Comparison of ENCODE assay signal across 19 cellular contexts in the genomic region with DNA sequence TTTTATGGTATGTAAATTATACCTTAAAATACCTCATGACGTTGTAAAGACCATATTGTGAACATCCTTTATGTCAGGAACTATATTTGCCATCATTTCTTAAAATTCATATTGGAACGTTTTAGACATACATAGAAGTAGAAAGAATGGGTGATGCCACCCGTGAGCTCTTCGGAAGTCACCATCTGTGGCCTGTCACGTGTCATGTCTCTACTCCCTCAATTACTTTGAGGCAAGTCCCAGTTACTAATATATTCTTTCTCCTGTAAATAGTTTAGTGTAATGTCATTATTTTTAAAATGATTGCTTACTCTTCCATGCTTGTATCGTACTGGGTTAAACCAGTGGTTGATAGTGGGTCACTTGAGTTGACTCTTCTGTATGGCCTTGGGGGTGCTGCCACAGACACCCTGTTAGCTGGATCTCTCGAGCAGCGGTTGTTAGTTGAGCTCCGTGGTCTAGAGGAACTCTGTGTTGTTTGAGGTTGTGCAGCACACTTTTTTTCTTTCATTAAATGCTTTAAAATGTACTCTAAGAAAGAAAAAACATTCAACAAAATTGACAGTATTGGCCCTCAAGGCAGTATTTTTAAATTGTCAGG.
DNase-seq lines count a peak whose midpoint lies in the region; ATAC-seq and TF ChIP-seq lines count a peak whose summit lies in the region.
"Had no signal": no experiment of that assay in that cellular context is flagged by ENCODE, and none has a peak within 500 bp of the region (broad histone marks: within the 10 kb centered on the region; RNA-seq: fewer than 3 reads in every experiment).

No MANE protein-coding gene starts in this region.

- H3K9me3 ChIP-seq in mammary epithelial cell (replicated peaks; ENCODE audit: insufficient read depth, low read length), result no peaks in the 10 kb centered on the region
- no peaks in the 10 kb centered on the region for H3K9me3 ChIP-seq in lower lobe of right lung
- no peaks in the 10 kb centered on the region for H3K9me3 ChIP-seq in stomach smooth muscle (ENCODE audit: control insufficient read depth in 2 of 2, low read length in 2 of 2)
- H3K9me3 ChIP-seq: HAP-1, tibial nerve had no signal

- no peaks in the 10 kb centered on the region for H3K36me3 Mint-ChIP-seq in activated T-cell treated with anti-CD3 and anti-CD28 coated beads, Interleukin-2, amount 50 U/mL, for 72 hours (ENCODE audit: insufficient read depth in 2 of 2)
- H3K36me3 Mint-ChIP-seq in activated T-cell treated with anti-CD3 and anti-CD28 coated beads, Interleukin-2, amount 50 U/mL, for 4 hours (ENCODE audit: insufficient read depth), result no peaks in the 10 kb centered on the region
- H3K36me3 Mint-ChIP-seq in activated naive CD8-positive, alpha-beta T cell treated with anti-CD3 and anti-CD28 coated beads, Interleukin-2, amount 50 U/mL, for 24 hours (ENCODE audit: low read depth), result no peaks in the 10 kb centered on the region

- dilution Hi-C loops in mammary epithelial cell (cut with HindIII; ENCODE audit: low sequenced_read_pairs), result no loop called here

- H2AFZ ChIP-seq in mammary epithelial cell (ENCODE audit: low read depth, low read length), result no peak overlapping the region

- peak overlapping the region; percentile 49 for H3K27ac Mint-ChIP-seq in activated T-cell treated with anti-CD3 and anti-CD28 coated beads, Interleukin-2, amount 50 U/mL, for 72 hours
- no peak overlapping the region for H3K27ac Mint-ChIP-seq in activated naive CD8-positive, alpha-beta T cell treated with anti-CD3 and anti-CD28 coated beads, Interleukin-2, amount 50 U/mL, for 24 hours
- H3K27ac Mint-ChIP-seq: CD4-positive, alpha-beta T cell; nephron had no signal

- peaks cover 99% of the 10 kb centered on the region for H3K79me2 ChIP-seq in mammary epithelial cell (ENCODE audit: insufficient read depth, low read length)

- peak overlapping the region; percentile 91 for H3K27ac ChIP-seq in mammary epithelial cell (ENCODE audit: insufficient read depth, low read depth, low read length)
- peak overlapping the region; percentile 63 for H3K27ac ChIP-seq in lower lobe of right lung
- H3K27ac ChIP-seq in stomach smooth muscle (ENCODE audit: low read length), result peak overlapping the region; percentile 75
- H3K27ac ChIP-seq: 22Rv1 had no signal

- peak overlapping the region; percentile 88 for H3K4me2 ChIP-seq in mammary epithelial cell (ENCODE audit: insufficient read depth, low read depth, low read length)

- H4K20me1 ChIP-seq in mammary epithelial cell (ENCODE audit: insufficient read depth, low read length), result no peaks in the 10 kb centered on the region

- TF ChIP-seq CTCF in mammary epithelial cell (conservative IDR thresholded peaks at IDR 0.05 in 1 of 2, IDR thresholded peaks at IDR 0.05 in 1 of 2; ENCODE audit: extremely low read depth in 1 of 2, insufficient read depth in 1 of 2, low read depth in 1 of 2, low read length in 2 of 2) (no peak), lower lobe of right lung (IDR thresholded peaks at IDR 0.05) (no peak)

- CTCF ChIA-PET in mammary epithelial cell (lab: Charles Lee; ENCODE audit: low non-redundant PET), result no interaction called here

- no TSS peak for BruUV-seq in mammary epithelial cell (replicated peaks; lab: Mats Ljungman, UMichigan)

- H3K27me3 Mint-ChIP-seq in activated T-cell treated with anti-CD3 and anti-CD28 coated beads, Interleukin-2, amount 50 U/mL, for 72 hours (ENCODE audit: low read depth), result peaks cover 15% of the 10 kb centered on the region
- H3K27me3 Mint-ChIP-seq in activated T-cell treated with anti-CD3 and anti-CD28 coated beads, Interleukin-2, amount 50 U/mL, for 4 hours (ENCODE audit: low read depth), result peaks cover 7% of the 10 kb centered on the region
- H3K27me3 Mint-ChIP-seq in activated naive CD8-positive, alpha-beta T cell treated with anti-CD3 and anti-CD28 coated beads, Interleukin-2, amount 50 U/mL, for 24 hours, result peaks cover 6% of the 10 kb centered on the region

- no peak for DNase-seq in activated T-cell treated with anti-CD3 and anti-CD28 coated beads, Interleukin-2, amount 50 U/mL, for 72 hours
- no peak for DNase-seq in activated T-cell treated with anti-CD3 and anti-CD28 coated beads, Interleukin-2, amount 50 U/mL, for 4 hours
- DNase-seq in mammary epithelial cell (no peak), lower lobe of right lung (no peak)
- no peak for DNase-seq in activated naive CD8-positive, alpha-beta T cell treated with anti-CD3 and anti-CD28 coated beads, Interleukin-2, amount 50 U/mL, for 24 hours
- DNase-seq: activated naive CD4-positive, alpha-beta T cell; CD4-positive, alpha-beta T cell; MV-4-11; NCI-H2081 treated with DMSO at 0.1 percent for 48 hours; NCI-H748 treated with DMSO at 0.1 percent for 48 hours; stimulated activated CD4-positive, alpha-beta T cell treated with anti-CD3 and anti-CD28 coated beads, Interleukin-2, amount 100 ng/mL, for 24 hours; T-helper 1 cell had no signal

- in situ Hi-C loops in mammary epithelial cell (cut with MboI; ENCODE audit: low sequenced_read_pairs in 2 of 2), result loop anchor here in 1 of 2 donors (10.0 kb wide), 1 partner anchor 55 kb away; no protein-coding TSS in a partner anchor

- WGBS in mammary epithelial cell (ENCODE audit: low coverage, missing lambda C conversion rate), result 97% methylated on average over 9 of the region's 9 CpGs

- H3K9ac ChIP-seq in mammary epithelial cell (ENCODE audit: insufficient read depth, low read length) (no peak overlapping the region), stomach smooth muscle (ENCODE audit: low read length in 2 of 2) (peak overlapping the region in 1 of 2 donors; percentile 10)

- H3K4me3 ChIP-seq in mammary epithelial cell (replicated peaks in 1 of 3; ENCODE audit: insufficient read depth in 1 of 3, low read depth in 2 of 3, low read length in 3 of 3) (no peak overlapping the region), lower lobe of right lung (no peak overlapping the region), stomach smooth muscle (ENCODE audit: low read length in 2 of 2) (peak overlapping the region in 1 of 2 donors; percentile 45)
- H3K4me3 ChIP-seq: HAP-1, tibial nerve had no signal

- peaks cover 4% of the 10 kb centered on the region for H3K36me3 ChIP-seq in mammary epithelial cell (ENCODE audit: insufficient read depth, low read length)
- H3K36me3 ChIP-seq in lower lobe of right lung, result no peaks in the 10 kb centered on the region
- H3K36me3 ChIP-seq in stomach smooth muscle (ENCODE audit: control insufficient read depth in 2 of 2, insufficient read depth in 2 of 2, low read length in 2 of 2), result no peaks in the 10 kb centered on the region
- H3K36me3 ChIP-seq: HAP-1, tibial nerve had no signal

- intact Hi-C loops in mammary epithelial cell (cut with micrococcal nuclease) (loop anchor here (2.0 to 5.0 kb wide), 2 partner anchors 173 to 222 kb away; no protein-coding TSS in a partner anchor), lower lobe of right lung (cut with DNase I) (no loop called here)

- ATAC-seq in activated T-cell treated with anti-CD3 and anti-CD28 coated beads, Interleukin-2, amount 50 U/mL, for 72 hours (replicated peaks in 1 of 2), result no peak
- ATAC-seq in activated T-cell treated with anti-CD3 and anti-CD28 coated beads, Interleukin-2, amount 50 U/mL, for 4 hours, result no peak
- no peak for ATAC-seq in lower lobe of right lung
- no peak for ATAC-seq in GM19397 (IDR thresholded peaks at IDR 0.05; ENCODE audit: unreplicated experiment)
- ATAC-seq in activated naive CD8-positive, alpha-beta T cell treated with anti-CD3 and anti-CD28 coated beads, Interleukin-2, amount 50 U/mL, for 24 hours, result no peak
- no peak for ATAC-seq in HG03521 (IDR thresholded peaks at IDR 0.05; ENCODE audit: unreplicated experiment)

- H3K4me1 ChIP-seq in mammary epithelial cell (ENCODE audit: insufficient read depth, low read length) (peaks cover 81% of the 10 kb centered on the region), lower lobe of right lung (peaks cover 80% of the 10 kb centered on the region), stomach smooth muscle (ENCODE audit: control insufficient read depth, insufficient read depth, low read length) (peaks cover 21% of the 10 kb centered on the region)

- H3K9me3 Mint-ChIP-seq in activated T-cell treated with anti-CD3 and anti-CD28 coated beads, Interleukin-2, amount 50 U/mL, for 72 hours, result no peaks in the 10 kb centered on the region
- H3K9me3 Mint-ChIP-seq in activated T-cell treated with anti-CD3 and anti-CD28 coated beads, Interleukin-2, amount 50 U/mL, for 4 hours, result no peaks in the 10 kb centered on the region
- H3K9me3 Mint-ChIP-seq in activated naive CD8-positive, alpha-beta T cell treated with anti-CD3 and anti-CD28 coated beads, Interleukin-2, amount 50 U/mL, for 24 hours, result no peaks in the 10 kb centered on the region
- H3K9me3 Mint-ChIP-seq: CD4-positive, alpha-beta T cell; nephron had no signal

- H3K27me3 ChIP-seq in mammary epithelial cell (ENCODE audit: insufficient read depth, low read length), result no peaks in the 10 kb centered on the region
- H3K27me3 ChIP-seq in lower lobe of right lung (ENCODE audit: low read depth), result no peaks in the 10 kb centered on the region
- H3K27me3 ChIP-seq in stomach smooth muscle (ENCODE audit: control insufficient read depth in 1 of 2, insufficient read depth in 2 of 2, low read length in 2 of 2), result no peaks in the 10 kb centered on the region
- H3K27me3 ChIP-seq: tibial nerve had no signal

- peak overlapping the region in 1 of 2 donors; percentile 15 for H3K4me3 Mint-ChIP-seq in activated T-cell treated with anti-CD3 and anti-CD28 coated beads, Interleukin-2, amount 50 U/mL, for 72 hours
- no peak overlapping the region for H3K4me3 Mint-ChIP-seq in activated T-cell treated with anti-CD3 and anti-CD28 coated beads, Interleukin-2, amount 50 U/mL, for 4 hours
- H3K4me3 Mint-ChIP-seq in activated naive CD8-positive, alpha-beta T cell treated with anti-CD3 and anti-CD28 coated beads, Interleukin-2, amount 50 U/mL, for 24 hours, result no peak overlapping the region
- H3K4me3 Mint-ChIP-seq: CD4-positive, alpha-beta T cell; nephron had no signal

- peaks cover 6% of the 10 kb centered on the region for H3K4me1 Mint-ChIP-seq in activated T-cell treated with anti-CD3 and anti-CD28 coated beads, Interleukin-2, amount 50 U/mL, for 72 hours (ENCODE audit: low read depth)
- H3K4me1 Mint-ChIP-seq in activated T-cell treated with anti-CD3 and anti-CD28 coated beads, Interleukin-2, amount 50 U/mL, for 4 hours (ENCODE audit: low read depth), result peaks cover 9% of the 10 kb centered on the region
- peaks cover 35% of the 10 kb centered on the region for H3K4me1 Mint-ChIP-seq in activated naive CD8-positive, alpha-beta T cell treated with anti-CD3 and anti-CD28 coated beads, Interleukin-2, amount 50 U/mL, for 24 hours
